In the genomic region with DNA sequence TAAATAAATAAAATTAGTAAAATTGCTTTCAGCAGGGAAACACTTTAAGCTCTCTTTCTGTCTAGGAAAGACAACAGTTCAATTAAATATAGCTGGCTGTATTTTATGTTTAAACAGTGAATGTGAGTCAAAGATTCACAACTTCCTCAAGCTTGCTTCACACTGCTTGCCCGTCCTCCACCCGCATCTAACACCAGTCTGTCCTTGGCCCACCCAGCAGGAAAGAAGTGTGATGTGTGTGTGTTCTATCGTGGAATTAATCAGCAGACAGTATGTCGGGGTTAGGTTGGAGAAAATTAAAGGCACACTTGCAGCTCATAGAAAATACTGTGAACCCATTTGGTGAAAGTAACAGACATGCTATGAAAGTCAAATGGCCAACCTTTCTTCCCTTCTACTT, we compare ENCODE assay signal across 32 cellular contexts.
"Had no signal": no experiment of that assay in that cellular context is flagged by ENCODE, and none has a peak within 500 bp of the region (broad histone marks: within the 10 kb centered on the region; RNA-seq: fewer than 3 reads in every experiment).

No MANE protein-coding gene starts in this region.

- H3K36me3 ChIP-seq: colonic mucosa, esophagus muscularis mucosa, heart left ventricle, pancreas, prostate gland, thyroid gland, upper lobe of right lung had no signal

- H3K27ac Mint-ChIP-seq: activated CD4-positive, alpha-beta T cell treated with anti-CD3 and anti-CD28 coated beads, Interleukin-2, amount 10 ng/mL, durations not matched to agents 7 days and 5 days; activated CD8-positive, alpha-beta T cell treated with anti-CD3 and anti-CD28 coated beads for 36 hours; activated naive CD4-positive, alpha-beta T cell treated with anti-CD3 and anti-CD28 coated beads, Interleukin-2, amount 50 U/mL, for 72 hours; activated T-helper 17 cell treated with anti-CD3 and anti-CD28 coated beads, Interleukin-2, amount 50 U/mL, for 72 hours; naive thymus-derived CD4-positive, alpha-beta T cell; stimulated activated effector memory CD8-positive, alpha-beta T cell treated with anti-CD3 and anti-CD28 coated beads, Interleukin-12 subunit alpha, Interleukin-12 subunit beta, amount 100 ng/mL, for 72 hours; stimulated activated naive CD8-positive, alpha-beta T cell treated with anti-CD3 and anti-CD28 coated beads, Interleukin-15, Interleukin-2, amounts not matched to agents 100 ng/mL and 50 ng/mL, for 24 hours; T-helper 17 cell had no signal

- H3K27ac ChIP-seq: colonic mucosa, esophagus muscularis mucosa, foreskin keratinocyte, pancreas, prostate gland, thyroid gland, upper lobe of right lung had no signal

- H3K4me1 ChIP-seq: colonic mucosa, foreskin keratinocyte, pancreas, prostate gland, thyroid gland, upper lobe of right lung had no signal

- ATAC-seq: activated CD8-positive, alpha-beta T cell treated with anti-CD3 and anti-CD28 coated beads for 36 hours; activated naive CD4-positive, alpha-beta T cell treated with anti-CD3 and anti-CD28 coated beads, Interleukin-2, amount 50 U/mL, for 72 hours; activated T-cell treated with anti-CD3 and anti-CD28 coated beads, Interleukin-2, amount 50 U/mL, for 4 hours; activated T-helper 17 cell treated with anti-CD3 and anti-CD28 coated beads, Interleukin-2, amount 50 U/mL, for 72 hours; effector memory CD8-positive, alpha-beta T cell; foreskin keratinocyte; naive thymus-derived CD4-positive, alpha-beta T cell; pancreas; sciatic nerve; stimulated activated effector memory CD8-positive, alpha-beta T cell treated with anti-CD3 and anti-CD28 coated beads, Interleukin-12 subunit alpha, Interleukin-12 subunit beta, amount 100 ng/mL, for 72 hours; T-helper 17 cell; upper lobe of right lung had no signal

- FAIRE-seq: pancreas, small intestine had no signal

- H3K9me3 ChIP-seq: colonic mucosa, pancreas, prostate gland, thyroid gland, upper lobe of right lung had no signal

- DNase-seq: activated CD4-positive, alpha-beta T cell treated with anti-CD3 and anti-CD28 coated beads for 1 hour; activated CD4-positive, alpha-beta T cell treated with anti-CD3 and anti-CD28 coated beads, Interleukin-2, amount 10 ng/mL, durations not matched to agents 7 days and 5 days; activated CD8-positive, alpha-beta T cell treated with anti-CD3 and anti-CD28 coated beads for 36 hours; activated T-cell treated with anti-CD3 and anti-CD28 coated beads, Interleukin-2, amount 50 U/mL, for 4 hours; anterior cingulate cortex; colonic mucosa; effector memory CD8-positive, alpha-beta T cell; foreskin keratinocyte; islet precursor cell; left cardiac atrium; mammary epithelial cell; midbrain; naive thymus-derived CD4-positive, alpha-beta T cell; nucleus accumbens; pancreas; retina; small intestine; stimulated activated CD4-positive, alpha-beta T cell treated with anti-CD3 and anti-CD28 coated beads, Interleukin-4, amount 100 ng/mL, for 24 hours; substantia nigra; T-helper 17 cell; T1000; thyroid gland; upper lobe of right lung had no signal

- H3K27me3 Mint-ChIP-seq: activated CD4-positive, alpha-beta T cell treated with anti-CD3 and anti-CD28 coated beads, Interleukin-2, amount 10 ng/mL, durations not matched to agents 7 days and 5 days; activated CD8-positive, alpha-beta T cell treated with anti-CD3 and anti-CD28 coated beads for 36 hours; activated T-helper 17 cell treated with anti-CD3 and anti-CD28 coated beads, Interleukin-2, amount 50 U/mL, for 72 hours; effector memory CD8-positive, alpha-beta T cell; naive thymus-derived CD4-positive, alpha-beta T cell; stimulated activated naive CD8-positive, alpha-beta T cell treated with anti-CD3 and anti-CD28 coated beads, Interleukin-15, Interleukin-2, amounts not matched to agents 100 ng/mL and 50 ng/mL, for 24 hours; T-helper 17 cell had no signal

- H3K36me3 Mint-ChIP-seq: stimulated activated effector memory CD8-positive, alpha-beta T cell treated with anti-CD3 and anti-CD28 coated beads, Interleukin-12 subunit alpha, Interleukin-12 subunit beta, amount 100 ng/mL, for 72 hours had no signal

- H3K4me3 ChIP-seq: colonic mucosa, esophagus muscularis mucosa, heart left ventricle, pancreas, prostate gland, thyroid gland, upper lobe of right lung had no signal

- H3K4me1 Mint-ChIP-seq: activated CD4-positive, alpha-beta T cell treated with anti-CD3 and anti-CD28 coated beads, Interleukin-2, amount 10 ng/mL, durations not matched to agents 7 days and 5 days; activated T-helper 17 cell treated with anti-CD3 and anti-CD28 coated beads, Interleukin-2, amount 50 U/mL, for 72 hours; T-helper 17 cell had no signal

- H3K4me3 Mint-ChIP-seq: activated CD4-positive, alpha-beta T cell treated with anti-CD3 and anti-CD28 coated beads, Interleukin-2, amount 10 ng/mL, durations not matched to agents 7 days and 5 days; activated CD8-positive, alpha-beta T cell treated with anti-CD3 and anti-CD28 coated beads for 36 hours; activated T-cell treated with anti-CD3 and anti-CD28 coated beads, Interleukin-2, amount 50 U/mL, for 4 hours; activated T-helper 17 cell treated with anti-CD3 and anti-CD28 coated beads, Interleukin-2, amount 50 U/mL, for 72 hours; effector memory CD8-positive, alpha-beta T cell; naive thymus-derived CD4-positive, alpha-beta T cell; neural crest cell; stimulated activated effector memory CD8-positive, alpha-beta T cell treated with anti-CD3 and anti-CD28 coated beads, Interleukin-12 subunit alpha, Interleukin-12 subunit beta, amount 100 ng/mL, for 72 hours; stimulated activated naive CD8-positive, alpha-beta T cell treated with anti-CD3 and anti-CD28 coated beads, Interleukin-15, Interleukin-2, amounts not matched to agents 100 ng/mL and 50 ng/mL, for 24 hours; T-helper 17 cell had no signal

- H3K27me3 ChIP-seq: colonic mucosa, esophagus muscularis mucosa, foreskin keratinocyte, heart left ventricle, pancreas, thyroid gland, upper lobe of right lung had no signal
